ENCODE assay signal across 1 cellular context in genomic region chr11:114250993-114251796, GRCh38.
A peak's percentile ranks its signal among the peaks of the same experiment; 100 is the strongest.
TF ChIP-seq lines count a peak whose summit lies in the region.

No MANE protein-coding gene starts in this region.

TF ChIP-seq in K562, 482 proteins besides CTCF, POLR2A, EP300 and RAD21 (continued from another document and continues in another):
- TF ChIP-seq RREB1 (CRISPR knock-in tag; IDR thresholded peaks at IDR 0.05) (no peak), ZFP1 (CRISPR knock-in tag; IDR thresholded peaks at IDR 0.05) (no peak), IRF2 (CRISPR knock-in tag; IDR thresholded peaks at IDR 0.05) (no peak), ZC3H11A (IDR thresholded peaks at IDR 0.05; ENCODE audit: low read depth, low read length) (no peak), MXD1 (CRISPR knock-in tag; IDR thresholded peaks at IDR 0.05; ENCODE audit: borderline replicate concordance, poor library complexity, severe bottlenecking) (no peak), PRDM10 (IDR thresholded peaks at IDR 0.05; ENCODE audit: partially characterized antibody) (peak; percentile 55), ZNF589 (CRISPR knock-in tag; IDR thresholded peaks at IDR 0.05; ENCODE audit: low read depth) (no peak), OTX1 (CRISPR knock-in tag; IDR thresholded peaks at IDR 0.05) (no peak), MNT (conservative IDR thresholded peaks at IDR 0.05) (no peak), DDX20 (tag; IDR thresholded peaks at IDR 0.05; ENCODE audit: low read depth) (no peak), ZNF197 (CRISPR knock-in tag; IDR thresholded peaks at IDR 0.05; ENCODE audit: low read depth) (no peak), DLX4 (CRISPR knock-in tag; IDR thresholded peaks at IDR 0.05) (no peak), NR2C2 (CRISPR knock-in tag; IDR thresholded peaks at IDR 0.05) (no peak), NR2C2 (tag; IDR thresholded peaks at IDR 0.05) (no peak), ZNF324 (CRISPR knock-in tag; IDR thresholded peaks at IDR 0.05) (no peak), ZFP30 (CRISPR knock-in tag; IDR thresholded peaks at IDR 0.05; ENCODE audit: borderline replicate concordance) (no peak), GTF2F1 (IDR thresholded peaks at IDR 0.05; ENCODE audit: low read depth, low read length) (no peak), ZNF780A (CRISPR knock-in tag; IDR thresholded peaks at IDR 0.05) (no peak), SIN3B (IDR thresholded peaks at IDR 0.05; ENCODE audit: low read depth) (no peak), ZNF263 (CRISPR knock-in tag; IDR thresholded peaks at IDR 0.05; ENCODE audit: borderline replicate concordance) (peak; percentile 99), DPF2 (IDR thresholded peaks at IDR 0.05) (no peak), CCNT2 (IDR thresholded peaks at IDR 0.05; ENCODE audit: borderline replicate concordance, extremely low read depth, insufficient read length, low read depth, low read length) (no peak), ELF1 (tag; IDR thresholded peaks at IDR 0.05) (no peak), PKNOX1 (IDR thresholded peaks at IDR 0.05) (0 out of 2 replicates have a peak, but pooled peaks have one; percentile 19), MCM2 (IDR thresholded peaks at IDR 0.05; ENCODE audit: low read depth) (0 out of 2 replicates have a peak, but pooled peaks have one; percentile 50), ZNF140 (CRISPR knock-in tag; IDR thresholded peaks at IDR 0.05) (no peak), YY1 (IDR thresholded peaks at IDR 0.05; ENCODE audit: borderline replicate concordance in 1 of 3, control insufficient read depth in 1 of 3, extremely low read depth in 1 of 3, insufficient read depth in 3 of 3, insufficient read length in 1 of 3, insufficient replicate concordance in 2 of 3, low read depth in 1 of 3, low read length in 2 of 3) (peak in 1 of 3 experiments; percentile 49), DNMT1 (IDR thresholded peaks at IDR 0.05) (no peak), MTA1 (IDR thresholded peaks at IDR 0.05; ENCODE audit: borderline replicate concordance) (no peak), ZNF830 (CRISPR knock-in tag; IDR thresholded peaks at IDR 0.05) (no peak), ZNF239 (CRISPR knock-in tag; IDR thresholded peaks at IDR 0.05) (no peak), REST (CRISPR knock-in tag; IDR thresholded peaks at IDR 0.05; ENCODE audit: low read depth) (no peak), ETV1 (tag; conservative IDR thresholded peaks at IDR 0.05; ENCODE audit: low read depth) (no peak), RFX7 (CRISPR knock-in tag; IDR thresholded peaks at IDR 0.05) (no peak), ZNF184 (CRISPR knock-in tag; IDR thresholded peaks at IDR 0.05) (no peak), SNAPC5 (CRISPR knock-in tag; IDR thresholded peaks at IDR 0.05) (no peak), ZNF41 (CRISPR knock-in tag; conservative IDR thresholded peaks at IDR 0.05) (no peak), HMBOX1 (IDR thresholded peaks at IDR 0.05) (no peak), BHLHE40 (IDR thresholded peaks at IDR 0.05; ENCODE audit: low read length) (no peak), SP1 (CRISPR knock-in tag; IDR thresholded peaks at IDR 0.05) (0 out of 2 replicates have a peak, but pooled peaks have one; percentile 21), ZBTB5 (IDR thresholded peaks at IDR 0.05) (no peak), GABPB1 (CRISPR knock-in tag; IDR thresholded peaks at IDR 0.05) (0 out of 2 replicates have a peak, but pooled peaks have one; percentile 27), ETS2 (tag; IDR thresholded peaks at IDR 0.05; ENCODE audit: borderline replicate concordance, poor library complexity, severe bottlenecking) (no peak)
